ENCODE assay signal across 14 cellular contexts in genomic region chr15:51770902-51771301, GRCh38. TPM values are rescaled to one million over a fixed set of nuclear protein-coding genes. Genes with fewer than 3 reads are reported as not detected.
DNase-seq lines count a peak whose midpoint lies in the region; ATAC-seq and TF ChIP-seq lines count a peak whose summit lies in the region.
"Had no signal": no experiment of that assay in that cellular context is flagged by ENCODE, and none has a peak within 500 bp of the region (broad histone marks: within the 10 kb centered on the region; RNA-seq: fewer than 3 reads in every experiment).

No MANE protein-coding gene starts in this region.

- TF ChIP-seq RAD21 in SK-N-SH (IDR thresholded peaks at IDR 0.05; ENCODE audit: low read length): no peak

- CTCF ChIA-PET in SK-N-SH (lab: Yijun Ruan, JAX): interaction anchor here (1.6 to 9.5 kb wide), 2 partner anchors 10 to 124 kb away, joined by 7 to 313 read pairs; no protein-coding TSS in a partner anchor

- H3K36me3 Mint-ChIP-seq in endothelial cell (ENCODE audit: low read depth, unreplicated experiment): peaks cover 51% of the 10 kb centered on the region

- 59% methylated on average over 3 of the region's 3 CpGs for WGBS in SK-N-SH (ENCODE audit: low lambda C conversion rate)

- H3K9me2 ChIP-seq in SK-N-SH: no peaks in the 10 kb centered on the region

- H3K36me3 ChIP-seq in SK-N-SH (replicated peaks in 1 of 2; ENCODE audit: control insufficient read depth in 1 of 2, insufficient read depth in 2 of 2, low read length in 1 of 2): peaks cover 18 to 28% of the 10 kb centered on the region in 2 experiments

- no peak overlapping the region for H2AFZ ChIP-seq in SK-N-SH (ENCODE audit: low read depth)
- H2AFZ ChIP-seq: GM23338 had no signal

- H3K27ac ChIP-seq in SK-N-SH (ENCODE audit: low read depth in 2 of 2, low read length in 1 of 2): no peak overlapping the region
- H3K27ac ChIP-seq: BLaER1 treated with 17β-estradiol and CSF1 and Interleukin-3, amounts not matched to agents 10 nM and 100 nM; HL-60 had no signal

- H3K4me1 ChIP-seq in SK-N-SH (ENCODE audit: control insufficient read depth in 1 of 2, insufficient read depth in 2 of 2, low read depth in 1 of 2, low read length in 1 of 2): peaks cover 0 to 6% of the 10 kb centered on the region in 2 experiments; a peak in 1 of 4 replicates

- POLR2A ChIA-PET in SK-N-SH (lab: Yijun Ruan, JAX): no interaction called here

- H3K79me2 ChIP-seq in SK-N-SH (ENCODE audit: insufficient read depth): no peaks in the 10 kb centered on the region

- no peak overlapping the region for H3K4me2 ChIP-seq in SK-N-SH
- H3K4me2 ChIP-seq: GM23338 had no signal

- peaks cover 2% of the 10 kb centered on the region for H3F3A ChIP-seq in SK-N-SH (replicated peaks; ENCODE audit: insufficient read depth)

- peak overlapping the region; percentile 94 for H3K27ac Mint-ChIP-seq in endothelial cell (ENCODE audit: unreplicated experiment)
- H3K27ac Mint-ChIP-seq: B cell; CD8-positive, alpha-beta T cell; GM23338 had no signal

- no peak overlapping the region for H3K4me3 ChIP-seq in SK-N-SH (ENCODE audit: low read depth in 2 of 2, low read length in 1 of 2)
- H3K4me3 ChIP-seq: BLaER1 treated with 17β-estradiol and CSF1 and Interleukin-3, amounts not matched to agents 10 nM and 100 nM; GM23338 had no signal

- no peaks in the 10 kb centered on the region for H3K9me3 ChIP-seq in SK-N-SH

- peaks cover 76% of the 10 kb centered on the region for H3K4me1 Mint-ChIP-seq in endothelial cell (ENCODE audit: unreplicated experiment)

- peaks cover 2% of the 10 kb centered on the region for H3K27me3 Mint-ChIP-seq in endothelial cell (ENCODE audit: unreplicated experiment)
- H3K27me3 Mint-ChIP-seq: B cell had no signal

- H3K9me3 Mint-ChIP-seq in endothelial cell (ENCODE audit: unreplicated experiment): no peaks in the 10 kb centered on the region
- H3K9me3 Mint-ChIP-seq: CD8-positive, alpha-beta T cell; GM23338 had no signal

- no peaks in the 10 kb centered on the region for H3K27me3 ChIP-seq in SK-N-SH (ENCODE audit: insufficient read depth)
- H3K27me3 ChIP-seq: BLaER1 treated with 17β-estradiol and CSF1 and Interleukin-3, amounts not matched to agents 10 nM and 100 nM had no signal

- no peak for TF ChIP-seq EP300 in SK-N-SH (IDR thresholded peaks at IDR 0.05; ENCODE audit: borderline replicate concordance in 1 of 2, low read depth in 1 of 2, low read length in 1 of 2)

- no peak for ATAC-seq in HG02588 (IDR thresholded peaks at IDR 0.05; ENCODE audit: unreplicated experiment)
- ATAC-seq: CD8-positive, alpha-beta T cell; GM23338 had no signal

- TF ChIP-seq CTCF in endothelial cell (IDR thresholded peaks at IDR 0.05; ENCODE audit: unreplicated experiment) (no peak), SK-N-SH (IDR thresholded peaks at IDR 0.05) (no peak)

- no peak overlapping the region for H3K9ac ChIP-seq in SK-N-SH
- H3K9ac ChIP-seq: BLaER1 treated with 17β-estradiol and CSF1 and Interleukin-3, amounts not matched to agents 10 nM and 100 nM had no signal

- H4K20me1 ChIP-seq in SK-N-SH (ENCODE audit: insufficient read depth): no peaks in the 10 kb centered on the region

- H3K4me3 Mint-ChIP-seq in endothelial cell (ENCODE audit: unreplicated experiment): peak overlapping the region; percentile 51
- H3K4me3 Mint-ChIP-seq: B cell; CD8-positive, alpha-beta T cell; GM23338 had no signal

- DNase-seq in DMS 273 (lab: John Stamatoyannopoulos, UW; ENCODE audit: unreplicated experiment) (peak; percentile 46), NCI-H524 (lab: John Stamatoyannopoulos, UW) (peak; percentile 70 to 89), NCI-H82 treated with DMSO at 0.1 percent for 48 hours (lab: John Stamatoyannopoulos, UW; ENCODE audit: unreplicated experiment) (peak; percentile 83), endothelial cell (ENCODE audit: low spot score) (no peak), SK-N-SH (no peak), SW 1271 (lab: John Stamatoyannopoulos, UW) (no peak)
- DNase-seq: Calu3; CD8-positive, alpha-beta T cell; HCEC 1CT had no signal

TF ChIP-seq in SK-N-SH, 30 proteins besides CTCF, POLR2A, EP300 and RAD21:
- TF ChIP-seq FOSL2 (IDR thresholded peaks at IDR 0.05; ENCODE audit: borderline replicate concordance, low read depth) (no peak), NFIC (IDR thresholded peaks at IDR 0.05; ENCODE audit: borderline replicate concordance) (no peak), GATA2 (CRISPR knock-in tag; IDR thresholded peaks at IDR 0.05) (no peak), JUND (IDR thresholded peaks at IDR 0.05) (no peak)
- TF ChIP-seq, protein P1, sequence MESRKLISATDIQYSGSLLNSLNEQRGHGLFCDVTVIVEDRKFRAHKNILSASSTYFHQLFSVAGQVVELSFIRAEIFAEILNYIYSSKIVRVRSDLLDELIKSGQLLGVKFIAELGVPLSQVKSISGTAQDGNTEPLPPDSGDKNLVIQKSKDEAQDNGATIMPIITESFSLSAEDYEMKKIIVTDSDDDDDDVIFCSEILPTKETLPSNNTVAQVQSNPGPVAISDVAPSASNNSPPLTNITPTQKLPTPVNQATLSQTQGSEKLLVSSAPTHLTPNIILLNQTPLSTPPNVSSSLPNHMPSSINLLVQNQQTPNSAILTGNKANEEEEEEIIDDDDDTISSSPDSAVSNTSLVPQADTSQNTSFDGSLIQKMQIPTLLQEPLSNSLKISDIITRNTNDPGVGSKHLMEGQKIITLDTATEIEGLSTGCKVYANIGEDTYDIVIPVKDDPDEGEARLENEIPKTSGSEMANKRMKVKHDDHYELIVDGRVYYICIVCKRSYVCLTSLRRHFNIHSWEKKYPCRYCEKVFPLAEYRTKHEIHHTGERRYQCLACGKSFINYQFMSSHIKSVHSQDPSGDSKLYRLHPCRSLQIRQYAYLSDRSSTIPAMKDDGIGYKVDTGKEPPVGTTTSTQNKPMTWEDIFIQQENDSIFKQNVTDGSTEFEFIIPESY (IDR thresholded peaks at IDR 0.05; ENCODE audit: borderline replicate concordance, low read depth): no peak
- TF ChIP-seq, protein P2, sequence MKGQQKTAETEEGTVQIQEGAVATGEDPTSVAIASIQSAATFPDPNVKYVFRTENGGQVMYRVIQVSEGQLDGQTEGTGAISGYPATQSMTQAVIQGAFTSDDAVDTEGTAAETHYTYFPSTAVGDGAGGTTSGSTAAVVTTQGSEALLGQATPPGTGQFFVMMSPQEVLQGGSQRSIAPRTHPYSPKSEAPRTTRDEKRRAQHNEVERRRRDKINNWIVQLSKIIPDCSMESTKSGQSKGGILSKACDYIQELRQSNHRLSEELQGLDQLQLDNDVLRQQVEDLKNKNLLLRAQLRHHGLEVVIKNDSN (IDR thresholded peaks at IDR 0.05; ENCODE audit: borderline replicate concordance, low read depth): no peak

RNA-seq across cellular contexts. Expression of gene TMOD2, which starts 19.5 kb away (rescaled TPM):
- 118 TPM for total RNA-seq in endothelial cell (ENCODE audit: unreplicated experiment)
- 2.7 and 4.4 TPM in 2 replicates for polyA plus RNA-seq in SK-N-SH (2012; rRNA removed)
- polyA plus RNA-seq in SK-N-SH (2012; cell fraction: cytosol; rRNA removed): 4.3 TPM in 2 replicates
- polyA plus RNA-seq in SK-N-SH (2012; cell fraction: nucleus; rRNA removed): 3.1 and 6.4 TPM in 2 replicates

RNA-seq across cellular contexts. Expression of gene LYSMD2, which starts 33.4 kb away (rescaled TPM):
- total RNA-seq in endothelial cell (ENCODE audit: unreplicated experiment): 14.5 TPM
- 10.3 and 14.2 TPM in 2 replicates for polyA plus RNA-seq in SK-N-SH (2012; rRNA removed)
- 20.2 and 24.9 TPM in 2 replicates for polyA plus RNA-seq in SK-N-SH (2012; cell fraction: cytosol; rRNA removed)
- 6.6 and 8.0 TPM in 2 replicates for polyA plus RNA-seq in SK-N-SH (2012; cell fraction: nucleus; rRNA removed)

RNA-seq across cellular contexts. Expression of gene TMOD3, which starts 58.6 kb away (rescaled TPM):
- 51.0 TPM for total RNA-seq in endothelial cell (ENCODE audit: unreplicated experiment)
- 6.0 and 7.6 TPM in 2 replicates for polyA plus RNA-seq in SK-N-SH (2012; rRNA removed)
- 10.1 and 12.7 TPM in 2 replicates for polyA plus RNA-seq in SK-N-SH (2012; cell fraction: cytosol; rRNA removed)
- 3.8 and 7.2 TPM in 2 replicates for polyA plus RNA-seq in SK-N-SH (2012; cell fraction: nucleus; rRNA removed)

Comparison
In these comparisons a context has a peak if more than half of its experiments do, and no peak if none do; other contexts are left out.
1. DNase-seq: peak in DMS 273 (single experiment), NCI-H524 (2 of 2) and NCI-H82 treated with DMSO at 0.1 percent for 48 hours (single experiment); none in endothelial cell (single experiment), SK-N-SH (single experiment) and SW 1271 (0 of 2).